Comparison of ENCODE assay signal across 20 cellular contexts in the genomic region with DNA sequence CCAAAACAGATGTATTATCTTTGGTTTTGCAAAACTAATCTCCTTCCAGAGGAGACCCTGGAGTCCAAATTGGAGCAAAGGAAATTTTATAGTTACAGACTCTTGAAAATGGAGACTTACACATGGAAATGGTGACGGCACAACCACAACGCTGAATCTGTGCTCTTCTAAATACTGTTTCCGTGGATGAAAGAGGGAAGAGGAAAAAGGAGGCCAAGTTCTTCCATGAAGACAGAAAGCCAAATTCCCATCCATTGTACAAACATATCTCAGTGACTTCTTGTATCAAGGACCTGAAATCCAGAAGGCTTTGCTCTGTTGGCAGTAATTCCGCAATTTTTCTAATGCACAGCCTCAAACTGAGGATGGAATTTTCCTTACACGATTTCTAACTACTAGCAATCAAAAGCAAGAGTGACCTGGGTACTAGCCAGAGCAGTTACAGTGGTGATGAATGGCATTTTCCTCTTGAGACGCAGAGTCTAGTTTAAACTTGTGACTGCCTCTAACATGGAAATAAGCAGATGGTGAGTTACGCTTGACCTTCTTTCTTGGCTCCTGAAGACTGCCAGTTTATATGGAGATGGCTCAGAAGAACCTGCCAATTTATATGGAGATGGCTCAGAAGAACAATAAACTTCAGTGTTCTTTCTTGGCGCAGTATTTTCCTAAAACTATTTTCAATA. TPM values are rescaled to one million over a fixed set of nuclear protein-coding genes. Genes with fewer than 3 reads are reported as not detected.
DNase-seq lines count a peak whose midpoint lies in the region; ATAC-seq and TF ChIP-seq lines count a peak whose summit lies in the region.
"Had no signal": no experiment of that assay in that cellular context is flagged by ENCODE, and none has a peak within 500 bp of the region (broad histone marks: within the 10 kb centered on the region; RNA-seq: fewer than 3 reads in every experiment).

No MANE protein-coding gene starts in this region.

- POLR2A ChIA-PET in MCF 10A (lab: Yijun Ruan, JAX) = interaction anchor here (1.4 kb wide), 1 partner anchor 15 kb away, joined by 3 read pairs; no protein-coding TSS in a partner anchor

- H3K79me2 ChIP-seq in mammary epithelial cell (ENCODE audit: insufficient read depth, low read length) (peaks cover 38% of the 10 kb centered on the region), fibroblast of lung (ENCODE audit: control insufficient read depth, insufficient read depth, low read length) (no peaks in the 10 kb centered on the region)

- CTCF ChIA-PET in MCF 10A (lab: Yijun Ruan, JAX) (no interaction called here), mammary epithelial cell (lab: Charles Lee; ENCODE audit: low non-redundant PET) (no interaction called here)

- no peak overlapping the region for H3K4me3 Mint-ChIP-seq in MCF 10A (ENCODE audit: unreplicated experiment)
- H3K4me3 Mint-ChIP-seq: activated T-helper 17 cell treated with anti-CD3 and anti-CD28 coated beads, Interleukin-2, amount 50 U/mL, for 72 hours; GM23338; stimulated activated effector memory CD8-positive, alpha-beta T cell treated with anti-CD3 and anti-CD28 coated beads, Interleukin-12 subunit alpha, Interleukin-12 subunit beta, amount 100 ng/mL, for 72 hours had no signal

- H3K27ac ChIP-seq in mammary epithelial cell (ENCODE audit: insufficient read depth, low read depth, low read length) (no peak overlapping the region), fibroblast of lung (ENCODE audit: insufficient read depth, low read length) (peak overlapping the region; percentile 68), aorta (ENCODE audit: low read depth in 1 of 2, low read length in 2 of 2) (peak overlapping the region in 1 of 2 donors; percentile 57)
- H3K27ac ChIP-seq: spleen, upper lobe of left lung had no signal

- H3K4me2 ChIP-seq in mammary epithelial cell (ENCODE audit: insufficient read depth, low read depth, low read length) (no peak overlapping the region), fibroblast of lung (ENCODE audit: extremely low read depth, insufficient read depth, low read length) (peak overlapping the region; percentile 56)
- H3K4me2 ChIP-seq: GM23338 had no signal

- no peak for TF ChIP-seq CTCF in MCF 10A (IDR thresholded peaks at IDR 0.05; ENCODE audit: unreplicated experiment)
- no peak for TF ChIP-seq CTCF in mammary epithelial cell (conservative IDR thresholded peaks at IDR 0.05 in 1 of 2, IDR thresholded peaks at IDR 0.05 in 1 of 2; ENCODE audit: extremely low read depth in 1 of 2, insufficient read depth in 1 of 2, low read depth in 1 of 2, low read length in 2 of 2)
- no peak for TF ChIP-seq CTCF in fibroblast of lung (conservative IDR thresholded peaks at IDR 0.05 in 1 of 2, IDR thresholded peaks at IDR 0.05 in 1 of 2; ENCODE audit: low read depth in 1 of 2, low read length in 2 of 2)

- H2AFZ ChIP-seq in mammary epithelial cell (ENCODE audit: low read depth, low read length) (no peak overlapping the region), fibroblast of lung (ENCODE audit: low read length) (no peak overlapping the region)
- H2AFZ ChIP-seq: GM23338 had no signal

- H3K27me3 ChIP-seq in mammary epithelial cell (ENCODE audit: insufficient read depth, low read length) (no peaks in the 10 kb centered on the region), fibroblast of lung (ENCODE audit: control insufficient read depth, insufficient read depth, low read length) (no peaks in the 10 kb centered on the region), aorta (ENCODE audit: control insufficient read depth in 1 of 2, insufficient read depth in 2 of 2, low read length in 1 of 2) (no peaks in the 10 kb centered on the region)
- H3K27me3 ChIP-seq: spleen, upper lobe of left lung had no signal

- no peaks in the 10 kb centered on the region for H4K20me1 ChIP-seq in mammary epithelial cell (ENCODE audit: insufficient read depth, low read length)
- H4K20me1 ChIP-seq in fibroblast of lung (ENCODE audit: control insufficient read depth, extremely low read depth, insufficient read depth, low read length) = no peaks in the 10 kb centered on the region

- H3K9me3 Mint-ChIP-seq in MCF 10A (ENCODE audit: unreplicated experiment) = no peaks in the 10 kb centered on the region
- H3K9me3 Mint-ChIP-seq: activated T-helper 17 cell treated with anti-CD3 and anti-CD28 coated beads, Interleukin-2, amount 50 U/mL, for 72 hours; GM23338; stimulated activated effector memory CD8-positive, alpha-beta T cell treated with anti-CD3 and anti-CD28 coated beads, Interleukin-12 subunit alpha, Interleukin-12 subunit beta, amount 100 ng/mL, for 72 hours had no signal

- intact Hi-C loops in MCF 10A (cut with micrococcal nuclease) (no loop called here), mammary epithelial cell (cut with micrococcal nuclease) (no loop called here), aorta (cut with DNase I) (no loop called here)

- dilution Hi-C loops in mammary epithelial cell (cut with HindIII; ENCODE audit: low sequenced_read_pairs) = no loop called here

- H3K9me3 ChIP-seq in mammary epithelial cell (replicated peaks; ENCODE audit: insufficient read depth, low read length) = no peaks in the 10 kb centered on the region
- H3K9me3 ChIP-seq in fibroblast of lung (ENCODE audit: control insufficient read depth, insufficient read depth, low read depth, low read length) = no peaks in the 10 kb centered on the region
- no peaks in the 10 kb centered on the region for H3K9me3 ChIP-seq in aorta (ENCODE audit: control insufficient read depth, low read length)
- H3K9me3 ChIP-seq: spleen, upper lobe of left lung had no signal

- in situ Hi-C loops in mammary epithelial cell (cut with MboI; ENCODE audit: low sequenced_read_pairs in 2 of 2) = no loop called here

- H3K4me3 ChIP-seq in mammary epithelial cell (replicated peaks in 1 of 3; ENCODE audit: insufficient read depth in 1 of 3, low read depth in 2 of 3, low read length in 3 of 3) (no peak overlapping the region), fibroblast of lung (replicated peaks in 1 of 4; ENCODE audit: control extremely low read depth in 1 of 4, insufficient read depth in 1 of 4, low read depth in 3 of 4, low read length in 4 of 4) (peak overlapping the region in 1 of 4 experiments; percentile 5), aorta (ENCODE audit: low read length in 2 of 2) (no peak overlapping the region)
- H3K4me3 ChIP-seq: GM23338, spleen, upper lobe of left lung had no signal

- H3K4me1 Mint-ChIP-seq in MCF 10A (ENCODE audit: insufficient read depth, unreplicated experiment) = no peaks in the 10 kb centered on the region
- H3K4me1 Mint-ChIP-seq: activated T-helper 17 cell treated with anti-CD3 and anti-CD28 coated beads, Interleukin-2, amount 50 U/mL, for 72 hours had no signal

- H3K36me3 ChIP-seq in mammary epithelial cell (ENCODE audit: insufficient read depth, low read length) (peaks cover 3% of the 10 kb centered on the region), fibroblast of lung (ENCODE audit: control insufficient read depth, insufficient read depth, low read length) (no peaks in the 10 kb centered on the region), aorta (ENCODE audit: control insufficient read depth in 1 of 2, insufficient read depth in 2 of 2, low read length in 1 of 2) (no peaks in the 10 kb centered on the region)

- BruUV-seq in MCF 10A (replicated peaks; lab: Mats Ljungman, UMichigan) (no TSS peak), mammary epithelial cell (replicated peaks; lab: Mats Ljungman, UMichigan) (no TSS peak)

- no peak overlapping the region for H3K9ac ChIP-seq in mammary epithelial cell (ENCODE audit: insufficient read depth, low read length)
- no peak overlapping the region for H3K9ac ChIP-seq in fibroblast of lung (ENCODE audit: insufficient read depth, low read length)

- no peaks in the 10 kb centered on the region for H3K27me3 Mint-ChIP-seq in MCF 10A (ENCODE audit: insufficient read depth, unreplicated experiment)
- H3K27me3 Mint-ChIP-seq: activated T-helper 17 cell treated with anti-CD3 and anti-CD28 coated beads, Interleukin-2, amount 50 U/mL, for 72 hours had no signal

- H3K36me3 Mint-ChIP-seq in MCF 10A (ENCODE audit: insufficient read depth, unreplicated experiment) = peaks cover 34% of the 10 kb centered on the region

- H3K4me1 ChIP-seq in mammary epithelial cell (ENCODE audit: insufficient read depth, low read length) (no peaks in the 10 kb centered on the region), fibroblast of lung (ENCODE audit: control insufficient read depth, extremely low read depth, insufficient read depth, low read length) (peaks cover 2% of the 10 kb centered on the region), aorta (ENCODE audit: control insufficient read depth in 1 of 2, insufficient read depth in 2 of 2, low read length in 2 of 2) (no peaks in the 10 kb centered on the region)

- ATAC-seq in aorta (ENCODE audit: low FRiP score) (peak; percentile 82), GM19395 (IDR thresholded peaks at IDR 0.05; ENCODE audit: unreplicated experiment) (no peak)
- ATAC-seq: activated T-helper 17 cell treated with anti-CD3 and anti-CD28 coated beads, Interleukin-2, amount 50 U/mL, for 72 hours; esophagus mucosa; GM23338; stimulated activated effector memory CD8-positive, alpha-beta T cell treated with anti-CD3 and anti-CD28 coated beads, Interleukin-12 subunit alpha, Interleukin-12 subunit beta, amount 100 ng/mL, for 72 hours had no signal

- H3K27ac Mint-ChIP-seq in MCF 10A (ENCODE audit: low read depth, unreplicated experiment) = peak overlapping the region; percentile 9
- H3K27ac Mint-ChIP-seq: activated T-helper 17 cell treated with anti-CD3 and anti-CD28 coated beads, Interleukin-2, amount 50 U/mL, for 72 hours; GM23338; stimulated activated effector memory CD8-positive, alpha-beta T cell treated with anti-CD3 and anti-CD28 coated beads, Interleukin-12 subunit alpha, Interleukin-12 subunit beta, amount 100 ng/mL, for 72 hours had no signal

- WGBS in mammary epithelial cell (ENCODE audit: low coverage, missing lambda C conversion rate) = 47% methylated on average over 7 of the region's 8 CpGs
- 12 to 83% methylated on average over 8 of the region's 8 CpGs for WGBS in aorta, 2 donors

- no peak for DNase-seq in MCF 10A (ENCODE audit: unreplicated experiment)
- DNase-seq in mammary epithelial cell = no peak
- DNase-seq in fibroblast of lung (ENCODE audit: low read depth in 2 of 2) = peak; percentile 85 to 92
- DNase-seq in medulla oblongata (ENCODE audit: extremely low spot score) = peak; percentile 42
- no peak for DNase-seq in aorta
- DNase-seq in NCI-H1092 (lab: John Stamatoyannopoulos, UW) = no peak
- no peak for DNase-seq in OCI-M1 (lab: John Stamatoyannopoulos, UW)
- DNase-seq: 8988T; activated CD8-positive, alpha-beta memory T cell treated with anti-CD3 and anti-CD28 coated beads for 24 hours; amygdala; KBM-7; NCI-H1105 treated with DMSO at 0.1 percent for 48 hours; NK-92 treated with Interleukin-12 subunit alpha and Interleukin-12 subunit beta, amount 100 ng/mL, for 24 hours; spleen; upper lobe of left lung had no signal

RNA-seq across cellular contexts. Expression of a gene that starts 38.4 kb away (rescaled TPM):
- total RNA-seq in MCF 10A (2022) = 43.5 and 55.0 TPM in 2 replicates
- 100 to 1,000 TPM in 1 of 2 donors, 10 to 100 TPM in 1; 48.3 to 112 TPM for total RNA-seq in mammary epithelial cell
- polyA plus RNA-seq in mammary epithelial cell = 30.6 TPM
- 221 TPM for polyA minus RNA-seq in mammary epithelial cell
- total RNA-seq in fibroblast of lung = 10.8 and 14.7 TPM in 2 replicates
- polyA plus RNA-seq in fibroblast of lung = 32.8 and 41.3 TPM in 2 replicates
- polyA plus RNA-seq in fibroblast of lung (2012) = 34.7 and 42.9 TPM in 2 replicates
- 250 and 414 TPM in 2 replicates for polyA minus RNA-seq in fibroblast of lung (ENCODE audit: low replicate concordance)
- 10 to 100 TPM; 53.5 to 79.3 TPM for total RNA-seq in aorta
- polyA plus RNA-seq in aorta = 1 to 10 TPM; 3.6 to 6.2 TPM

RNA-seq across cellular contexts. Expression of a gene that starts 56.2 kb away (rescaled TPM):
- total RNA-seq in MCF 10A (2022) = 28.4 and 31.6 TPM in 2 replicates
- total RNA-seq in mammary epithelial cell = 10 to 100 TPM; 24.2 to 41.1 TPM
- polyA plus RNA-seq in mammary epithelial cell = 62.5 TPM
- polyA minus RNA-seq in mammary epithelial cell = 86.8 TPM
- total RNA-seq in fibroblast of lung = 7.6 and 16.4 TPM in 2 replicates
- 38.2 and 54.7 TPM in 2 replicates for polyA plus RNA-seq in fibroblast of lung
- 25.1 and 37.4 TPM in 2 replicates for polyA plus RNA-seq in fibroblast of lung (2012)
- 51.5 and 73.5 TPM in 2 replicates for polyA minus RNA-seq in fibroblast of lung (ENCODE audit: low replicate concordance)
- total RNA-seq in aorta = 10 to 100 TPM in 1 of 2 donors, 1 to 10 TPM in 1; 8.0 to 11.1 TPM
- polyA plus RNA-seq in aorta = 1 to 10 TPM; 2.8 to 4.5 TPM

Comparison
In these comparisons a context has a peak if more than half of its experiments do, and no peak if none do; other contexts are left out.
1. DNase-seq: peak in fibroblast of lung (2 of 2) and medulla oblongata (single experiment); none in MCF 10A (single experiment), mammary epithelial cell (single experiment), aorta (0 of 2), NCI-H1092 (single experiment) and OCI-M1 (single experiment).